In the genomic region with DNA sequence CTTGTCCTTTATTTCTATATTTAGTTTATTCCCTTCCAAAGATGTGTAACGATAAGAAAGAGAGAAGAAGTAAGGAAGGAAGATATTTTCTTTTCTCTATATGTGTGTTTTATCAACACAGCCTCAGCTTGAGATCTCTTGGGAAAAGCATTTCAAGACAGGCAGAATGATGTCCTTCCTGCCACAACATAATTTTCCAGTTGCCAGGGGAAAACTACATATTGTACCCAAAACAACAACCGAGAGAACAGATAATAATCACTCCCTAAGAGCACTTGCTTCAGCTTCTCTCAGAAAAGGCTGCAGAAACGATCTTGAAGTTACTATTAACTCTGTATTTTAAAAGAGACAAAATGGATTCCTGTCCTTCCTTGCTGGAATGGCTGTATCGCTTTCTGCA, we compare ENCODE assay signal across 22 cellular contexts.
DNase-seq lines count a peak whose midpoint lies in the region; ATAC-seq and TF ChIP-seq lines count a peak whose summit lies in the region.
"Had no signal": no experiment of that assay in that cellular context is flagged by ENCODE, and none has a peak within 500 bp of the region (broad histone marks: within the 10 kb centered on the region; RNA-seq: fewer than 3 reads in every experiment).

No MANE protein-coding gene starts in this region.

- no peak overlapping the region for H3K9ac ChIP-seq in neuronal stem cell (ENCODE audit: low read depth, low read length, poor library complexity)

- H3K27me3 ChIP-seq in DOHH2 (ENCODE audit: control insufficient read depth, low read length) (no peaks in the 10 kb centered on the region), neuronal stem cell (ENCODE audit: control insufficient read depth in 3 of 3, insufficient read depth in 3 of 3, low read depth in 1 of 3, low read length in 3 of 3) (peaks cover 0 to 2% (median 0%) of the 10 kb centered on the region in 3 experiments)
- H3K27me3 ChIP-seq: vagina had no signal

- H3K79me2 ChIP-seq in DOHH2 (ENCODE audit: control insufficient read depth, low read length), result no peaks in the 10 kb centered on the region

- H2BK12ac ChIP-seq in neuronal stem cell (ENCODE audit: low read length), result no peak overlapping the region

- no peak overlapping the region for H2BK120ac ChIP-seq in neuronal stem cell (ENCODE audit: low read depth, low read length)

- no peak overlapping the region for H3K4ac ChIP-seq in neuronal stem cell (ENCODE audit: low read length)

- H3K79me1 ChIP-seq in neuronal stem cell (ENCODE audit: low read depth, low read length), result no peaks in the 10 kb centered on the region

- peak overlapping the region; percentile 75 for H3K27ac Mint-ChIP-seq in activated naive CD8-positive, alpha-beta T cell
- H3K27ac Mint-ChIP-seq in activated naive CD8-positive, alpha-beta T cell treated with anti-CD3 and anti-CD28 coated beads for 36 hours, result no peak overlapping the region
- peak overlapping the region; percentile 92 for H3K27ac Mint-ChIP-seq in central memory CD8-positive, alpha-beta T cell (ENCODE audit: low read depth)
- H3K27ac Mint-ChIP-seq: activated T-helper 1 cell treated with anti-CD3 and anti-CD28 coated beads, Interleukin-12 subunit alpha, Interleukin-12 subunit beta, Interleukin-2, Interleukin-4 antibody, amounts not matched to agents 30 ng/mL and 10 ng/mL and 1 ng/mL, durations not matched to agents 14 hours and 24 hours and 36 hours had no signal

- peaks cover 83% of the 10 kb centered on the region for H3K4me1 ChIP-seq in DOHH2 (ENCODE audit: control insufficient read depth, low read length)
- H3K4me1 ChIP-seq in neuronal stem cell (ENCODE audit: control insufficient read depth in 2 of 2, insufficient read depth in 1 of 2, low read depth in 1 of 2, low read length in 2 of 2), result peaks cover 0 to 14% of the 10 kb centered on the region in 2 donors

- peaks cover 30% of the 10 kb centered on the region for H3F3A ChIP-seq in DOHH2 (ENCODE audit: control insufficient read depth, insufficient read depth)

- H3K4me3 ChIP-seq in DOHH2 (ENCODE audit: low read length) (peak overlapping the region; percentile 57), neuronal stem cell (ENCODE audit: low read length in 2 of 2) (no peak overlapping the region)
- H3K4me3 ChIP-seq: vagina had no signal

- no peaks in the 10 kb centered on the region for H3K9me2 ChIP-seq in DOHH2 (replicated peaks; ENCODE audit: control insufficient read depth, low read length)

- H3K4me2 ChIP-seq in DOHH2 (ENCODE audit: low read length) (peak overlapping the region; percentile 67), neuronal stem cell (ENCODE audit: insufficient read depth, low read length, poor library complexity, severe bottlenecking) (no peak overlapping the region)

- no peak overlapping the region for H4K91ac ChIP-seq in neuronal stem cell (ENCODE audit: low read depth, low read length, poor library complexity)

- peak overlapping the region; percentile 23 for H3K4me3 Mint-ChIP-seq in activated naive CD8-positive, alpha-beta T cell
- H3K4me3 Mint-ChIP-seq in activated naive CD8-positive, alpha-beta T cell treated with anti-CD3 and anti-CD28 coated beads for 36 hours, result no peak overlapping the region
- peak overlapping the region; percentile 65 for H3K4me3 Mint-ChIP-seq in central memory CD8-positive, alpha-beta T cell
- H3K4me3 Mint-ChIP-seq: activated naive CD8-positive, alpha-beta T cell treated with anti-CD3 and anti-CD28 coated beads, Interleukin-2, amount 50 U/mL, for 24 hours; activated T-helper 1 cell treated with anti-CD3 and anti-CD28 coated beads, Interleukin-12 subunit alpha, Interleukin-12 subunit beta, Interleukin-2, Interleukin-4 antibody, amounts not matched to agents 30 ng/mL and 10 ng/mL and 1 ng/mL, durations not matched to agents 14 hours and 24 hours and 36 hours had no signal

- H3K9me3 ChIP-seq in DOHH2 (ENCODE audit: control insufficient read depth, insufficient read depth, low read length) (peaks cover 4% of the 10 kb centered on the region; the same call in 1 of the 2 replicates), neuronal stem cell (replicated peaks in 1 of 2; ENCODE audit: control insufficient read depth in 2 of 2, insufficient read depth in 1 of 2, low read depth in 1 of 2, low read length in 2 of 2) (peaks cover 0 to 9% of the 10 kb centered on the region in 2 donors)
- H3K9me3 ChIP-seq: vagina had no signal

- no peak overlapping the region for H2BK5ac ChIP-seq in neuronal stem cell (ENCODE audit: low read length)

- DNase-seq in activated naive CD8-positive, alpha-beta T cell treated with anti-CD3 and anti-CD28 coated beads for 36 hours, result no peak
- no peak for DNase-seq in central memory CD8-positive, alpha-beta T cell (ENCODE audit: low spot score in 2 of 2)
- DNase-seq in neuronal stem cell (ENCODE audit: low spot score) (no peak), HUDEP-2 (lab: John Stamatoyannopoulos, UW; ENCODE audit: unreplicated experiment in 76 of 76) (no peak), cerebellar nuclear complex (lab: John Stamatoyannopoulos, UW) (no peak)
- DNase-seq: activated naive CD8-positive, alpha-beta T cell treated with anti-CD3 and anti-CD28 coated beads, Interleukin-2, amount 50 U/mL, for 24 hours; erythroblast; left cardiac atrium; mesenchymal stem cell; NCI-H1092 treated with DMSO at 0.1 percent for 48 hours; NCI-H2029; NCI-H748 treated with DMSO at 0.1 percent for 48 hours; retina; stimulated activated CD4-positive, alpha-beta T cell treated with anti-CD3 and anti-CD28 coated beads, Interleukin-4, amount 100 ng/mL, for 1 hour; stimulated activated naive CD4-positive, alpha-beta T cell treated with Interleukin-2 at 50 U/mL for 16 hours had no signal

- H4K8ac ChIP-seq in neuronal stem cell (ENCODE audit: low read depth, low read length), result no peak overlapping the region

- H3K4me1 Mint-ChIP-seq in activated naive CD8-positive, alpha-beta T cell (ENCODE audit: low read depth), result peaks cover 57% of the 10 kb centered on the region
- peaks cover 19% of the 10 kb centered on the region for H3K4me1 Mint-ChIP-seq in activated naive CD8-positive, alpha-beta T cell treated with anti-CD3 and anti-CD28 coated beads for 36 hours
- H3K4me1 Mint-ChIP-seq in central memory CD8-positive, alpha-beta T cell, result peaks cover 64% of the 10 kb centered on the region

- H3K36me3 ChIP-seq in DOHH2 (ENCODE audit: control insufficient read depth, low read length) (peaks cover 4% of the 10 kb centered on the region; the same call in 1 of the 2 replicates), neuronal stem cell (replicated peaks in 1 of 2; ENCODE audit: control insufficient read depth in 2 of 2, insufficient read depth in 2 of 2, low read length in 2 of 2) (no peaks in the 10 kb centered on the region)
- H3K36me3 ChIP-seq: vagina had no signal

- H3K18ac ChIP-seq in neuronal stem cell (ENCODE audit: low read length), result no peak overlapping the region

- peak overlapping the region; percentile 9 for H2AFZ ChIP-seq in neuronal stem cell (ENCODE audit: low read length)

- no peak overlapping the region for H3K14ac ChIP-seq in neuronal stem cell (ENCODE audit: low read length)

- H3K23ac ChIP-seq in neuronal stem cell (ENCODE audit: low read depth, low read length, poor library complexity), result no peak overlapping the region

- H3K27me3 Mint-ChIP-seq in activated naive CD8-positive, alpha-beta T cell, result no peaks in the 10 kb centered on the region
- H3K27me3 Mint-ChIP-seq in activated naive CD8-positive, alpha-beta T cell treated with anti-CD3 and anti-CD28 coated beads for 36 hours, result peaks cover 28% of the 10 kb centered on the region
- H3K27me3 Mint-ChIP-seq in central memory CD8-positive, alpha-beta T cell, result no peaks in the 10 kb centered on the region

- TF ChIP-seq CTCF in DOHH2 (IDR thresholded peaks at IDR 0.05; ENCODE audit: low read depth, low read length, poor library complexity, severe bottlenecking), result no peak

- no peak overlapping the region for H2BK15ac ChIP-seq in neuronal stem cell (ENCODE audit: low read length)

- no peaks in the 10 kb centered on the region for H3K9me3 Mint-ChIP-seq in activated naive CD8-positive, alpha-beta T cell (ENCODE audit: low read depth)
- H3K9me3 Mint-ChIP-seq in activated naive CD8-positive, alpha-beta T cell treated with anti-CD3 and anti-CD28 coated beads for 36 hours, result no peaks in the 10 kb centered on the region
- H3K9me3 Mint-ChIP-seq in central memory CD8-positive, alpha-beta T cell, result no peaks in the 10 kb centered on the region
- H3K9me3 Mint-ChIP-seq: activated naive CD8-positive, alpha-beta T cell treated with anti-CD3 and anti-CD28 coated beads, Interleukin-2, amount 50 U/mL, for 24 hours had no signal

- peak overlapping the region; percentile 66 for H3K27ac ChIP-seq in DOHH2 (ENCODE audit: low read depth, low read length)
- H3K27ac ChIP-seq in neuronal stem cell (replicated peaks; ENCODE audit: low read length), result no peak overlapping the region
- H3K27ac ChIP-seq: C4-2B, vagina had no signal

- ATAC-seq in central memory CD8-positive, alpha-beta T cell (replicated peaks; ENCODE audit: extremely low read depth, poor library complexity, severe bottlenecking), result no peak
- ATAC-seq in GM18517 (IDR thresholded peaks at IDR 0.05; ENCODE audit: unreplicated experiment), result no peak
- ATAC-seq: activated naive CD8-positive, alpha-beta T cell treated with anti-CD3 and anti-CD28 coated beads, Interleukin-2, amount 50 U/mL, for 24 hours; Right ventricle myocardium inferior had no signal

- no CpG with 5 or more reads among the region's 4 CpGs for WGBS in neuronal stem cell (ENCODE audit: extremely low coverage in 2 of 2, insufficient read length in 2 of 2, insufficient replicate concordance in 1 of 2), 2 donors

- H4K20me1 ChIP-seq in DOHH2 (ENCODE audit: control insufficient read depth, insufficient read depth, low read depth, low read length), result no peaks in the 10 kb centered on the region

- no peak overlapping the region for H2AK5ac ChIP-seq in neuronal stem cell (ENCODE audit: low read depth, low read length)

- H3K36me3 Mint-ChIP-seq in activated naive CD8-positive, alpha-beta T cell, result peaks cover 5% of the 10 kb centered on the region
- no peaks in the 10 kb centered on the region for H3K36me3 Mint-ChIP-seq in activated naive CD8-positive, alpha-beta T cell treated with anti-CD3 and anti-CD28 coated beads for 36 hours
- H3K36me3 Mint-ChIP-seq in central memory CD8-positive, alpha-beta T cell (ENCODE audit: insufficient read depth), result no peaks in the 10 kb centered on the region
